ENCODE assay signal across 27 cellular contexts in genomic region chr7:27616186-27616491, GRCh38.
"Had no signal": no experiment of that assay in that cellular context is flagged by ENCODE, and none has a peak within 500 bp of the region (broad histone marks: within the 10 kb centered on the region; RNA-seq: fewer than 3 reads in every experiment).

No MANE protein-coding gene starts in this region.

- ATAC-seq: effector memory CD8-positive, alpha-beta T cell; heart right ventricle; left cardiac atrium; left lung; naive thymus-derived CD4-positive, alpha-beta T cell; right cardiac atrium; stimulated activated memory B cell treated with anti-CD40 and anti-IgM and Interleukin-4, amounts not matched to agents 10 μg/mL and 1 μg/mL and 100 μg/mL, for 72 hours; stimulated activated naive CD8-positive, alpha-beta T cell treated with anti-CD3 and anti-CD28 coated beads, Interleukin-15, Interleukin-2, amounts not matched to agents 100 U/mL and 50 U/mL, for 24 hours had no signal

- H3K4me3 ChIP-seq: esophagus squamous epithelium, heart right ventricle, left lung, prostate gland, sigmoid colon, testis, tibial artery had no signal

- H3K9me3 ChIP-seq: prostate gland, testis had no signal

- H3K27ac ChIP-seq: esophagus squamous epithelium, heart right ventricle, left lung, prostate gland, sigmoid colon, testis, tibial artery had no signal

- H3K4me3 Mint-ChIP-seq: effector memory CD8-positive, alpha-beta T cell; naive thymus-derived CD4-positive, alpha-beta T cell; nephron; stimulated activated memory B cell treated with anti-CD40 and anti-IgM and Interleukin-4, amounts not matched to agents 10 μg/mL and 1 μg/mL and 100 μg/mL, for 72 hours; type B pancreatic cell had no signal

- H3K4me1 ChIP-seq: heart right ventricle, left lung, prostate gland, testis, tibial artery had no signal

- H3K27me3 Mint-ChIP-seq: effector memory CD8-positive, alpha-beta T cell; naive thymus-derived CD4-positive, alpha-beta T cell; stimulated activated memory B cell treated with anti-CD40 and anti-IgM and Interleukin-4, amounts not matched to agents 10 μg/mL and 1 μg/mL and 100 μg/mL, for 72 hours; type B pancreatic cell had no signal

- H3K4me1 Mint-ChIP-seq: naive thymus-derived CD4-positive, alpha-beta T cell; nephron; stimulated activated memory B cell treated with anti-CD40 and anti-IgM and Interleukin-4, amounts not matched to agents 10 μg/mL and 1 μg/mL and 100 μg/mL, for 72 hours had no signal

- H3K9me3 Mint-ChIP-seq: type B pancreatic cell had no signal

- H3K27me3 ChIP-seq: esophagus squamous epithelium, heart right ventricle, left lung, sigmoid colon, testis, tibial artery had no signal

- FAIRE-seq: endometrium had no signal

- H3K27ac Mint-ChIP-seq: effector memory CD8-positive, alpha-beta T cell; naive thymus-derived CD4-positive, alpha-beta T cell; nephron; stimulated activated memory B cell treated with anti-CD40 and anti-IgM and Interleukin-4, amounts not matched to agents 10 μg/mL and 1 μg/mL and 100 μg/mL, for 72 hours; type B pancreatic cell had no signal

- DNase-seq: cortex of kidney; effector memory CD8-positive, alpha-beta T cell; erythroblast; esophagus squamous epithelium; foreskin melanocyte; glutamatergic neuron; heart right ventricle; hippocampal formation; left cardiac atrium; left lung; mesendoderm; midbrain; naive thymus-derived CD4-positive, alpha-beta T cell; nucleus accumbens; right cardiac atrium; sigmoid colon; stimulated activated CD4-positive, alpha-beta T cell treated with anti-CD3 and anti-CD28 coated beads, Interleukin-2, amount 100 ng/mL, for 24 hours; stimulated activated CD4-positive, alpha-beta T cell treated with anti-CD3 and anti-CD28 coated beads, Interleukin-4, amount 100 ng/mL, for 4 hours; stimulated activated naive CD8-positive, alpha-beta T cell treated with anti-CD3 and anti-CD28 coated beads, Interleukin-15, Interleukin-2, amounts not matched to agents 100 U/mL and 50 U/mL, for 24 hours; substantia nigra; testis; tibial artery had no signal

- H3K36me3 ChIP-seq: prostate gland had no signal
